8 cellular contexts compared by ENCODE assay signal in the genomic region with DNA sequence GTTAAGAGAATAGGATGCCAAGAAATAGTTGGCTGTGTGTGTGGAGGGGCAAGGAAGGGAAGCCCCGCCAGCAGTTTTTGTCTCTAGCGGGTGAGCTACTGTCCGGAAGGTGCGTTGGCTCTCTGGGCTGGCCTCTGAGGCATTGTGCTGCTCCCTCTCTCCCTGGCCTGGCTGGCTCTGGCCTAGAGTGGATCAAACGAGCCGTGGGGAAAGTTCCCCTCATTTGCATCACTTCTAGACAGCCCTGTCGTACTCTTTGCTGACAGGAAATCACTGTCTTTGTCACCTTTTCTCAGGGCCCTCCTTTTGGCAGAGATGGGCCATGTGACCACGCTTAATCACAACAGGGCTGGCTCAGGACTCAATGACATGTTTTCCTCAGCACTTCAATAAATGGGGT.
DNase-seq lines count a peak whose midpoint lies in the region; ATAC-seq and TF ChIP-seq lines count a peak whose summit lies in the region.

No MANE protein-coding gene starts in this region.

- no peak overlapping the region for H3K4me3 Mint-ChIP-seq in WTC11
- H3K4me3 Mint-ChIP-seq in effector memory CD8-positive, alpha-beta T cell = no peak overlapping the region

- H3K27me3 ChIP-seq in H7 (ENCODE audit: control insufficient read depth, insufficient read depth, low read length) (no peaks in the 10 kb centered on the region), gastroesophageal sphincter (no peaks in the 10 kb centered on the region)

- H3K27me3 Mint-ChIP-seq in WTC11 (ENCODE audit: low read depth) = no peaks in the 10 kb centered on the region
- no peaks in the 10 kb centered on the region for H3K27me3 Mint-ChIP-seq in effector memory CD8-positive, alpha-beta T cell

- no peak for TF ChIP-seq CTCF in WTC11 (IDR thresholded peaks at IDR 0.05)
- TF ChIP-seq CTCF in gastroesophageal sphincter (IDR thresholded peaks at IDR 0.05) = no peak

- intact Hi-C loops in posterior cingulate gyrus (cut with DNase I) = no loop called here

- H3K27ac Mint-ChIP-seq in WTC11 = peak overlapping the region; percentile 74
- H3K27ac Mint-ChIP-seq in effector memory CD8-positive, alpha-beta T cell = no peak overlapping the region

- DNase-seq in ELF-1 (ENCODE audit: low read depth, low spot score) (peak; percentile 87), H7 (peak; percentile 2), WTC11 (ENCODE audit: low spot score) (peak; percentile 69), posterior cingulate gyrus (peak in 9 of 10 donors; percentile 11 to 90 (median 48)), DMS153 treated with DMSO at 0.1 percent for 48 hours (lab: John Stamatoyannopoulos, UW; ENCODE audit: unreplicated experiment) (no peak), RKO (ENCODE audit: low spot score) (no peak)
- DNase-seq in effector memory CD8-positive, alpha-beta T cell = no peak

- H3K27ac ChIP-seq in gastroesophageal sphincter = peak overlapping the region; percentile 84 to 92 (median 86)

- ATAC-seq in WTC11 = peak; percentile 99
- ATAC-seq in gastroesophageal sphincter = peak; percentile 63
- ATAC-seq in effector memory CD8-positive, alpha-beta T cell (replicated peaks) = no peak

- no peaks in the 10 kb centered on the region for H3K9me3 ChIP-seq in gastroesophageal sphincter

- WGBS in gastroesophageal sphincter (ENCODE audit: low coverage in 1 of 2), 2 donors = 5 to 14% methylated on average over 7 to 8 of the region's 8 CpGs

- H3K36me3 ChIP-seq in H7 (replicated peaks; ENCODE audit: control insufficient read depth, insufficient read depth, low read length) (no peaks in the 10 kb centered on the region), gastroesophageal sphincter (no peaks in the 10 kb centered on the region)

- no peak for TF ChIP-seq EP300 in gastroesophageal sphincter (IDR thresholded peaks at IDR 0.05)

- TF ChIP-seq POLR2A in gastroesophageal sphincter (IDR thresholded peaks at IDR 0.05) = no peak

- CTCF ChIA-PET in WTC11 (lab: Charles Lee) = interaction anchor here (2.0 kb wide), 1 partner anchor 1598 kb away, joined by 4 read pairs; no protein-coding TSS in a partner anchor

- peaks cover 18% of the 10 kb centered on the region for H3K4me1 Mint-ChIP-seq in WTC11
- H3K4me1 Mint-ChIP-seq in effector memory CD8-positive, alpha-beta T cell (ENCODE audit: low read depth in 2 of 2) = no peaks in the 10 kb centered on the region

- H3K4me3 ChIP-seq in H7 (ENCODE audit: insufficient read depth, low read depth, low read length) (no peak overlapping the region), gastroesophageal sphincter (no peak overlapping the region)

- peaks cover 8% of the 10 kb centered on the region for H3K9me3 Mint-ChIP-seq in WTC11
- no peaks in the 10 kb centered on the region for H3K9me3 Mint-ChIP-seq in effector memory CD8-positive, alpha-beta T cell

- peaks cover 5 to 85% (median 22%) of the 10 kb centered on the region in 3 donors for H3K4me1 ChIP-seq in gastroesophageal sphincter

- H3K36me3 Mint-ChIP-seq in WTC11 = no peaks in the 10 kb centered on the region; the same call in 1 of the 2 replicates
- no peaks in the 10 kb centered on the region for H3K36me3 Mint-ChIP-seq in effector memory CD8-positive, alpha-beta T cell (ENCODE audit: insufficient read depth)

- POLR2A ChIA-PET in WTC11 (lab: Charles Lee) = interaction anchor here (0.7 kb wide), 1 partner anchor 358 kb away, joined by 4 read pairs; no protein-coding TSS in a partner anchor

TF ChIP-seq in WTC11, 78 proteins besides CTCF, POLR2A, EP300 and RAD21:
- TF ChIP-seq IRF2 (CRISPR knock-in tag; IDR thresholded peaks at IDR 0.05; ENCODE audit: borderline replicate concordance, low read depth) (no peak), ELF4 (CRISPR knock-in tag; IDR thresholded peaks at IDR 0.05; ENCODE audit: low read depth) (no peak), JUN (CRISPR knock-in tag; IDR thresholded peaks at IDR 0.05) (no peak), OVOL2 (CRISPR knock-in tag; IDR thresholded peaks at IDR 0.05; ENCODE audit: borderline replicate concordance) (no peak)
- TF ChIP-seq, protein P1, sequence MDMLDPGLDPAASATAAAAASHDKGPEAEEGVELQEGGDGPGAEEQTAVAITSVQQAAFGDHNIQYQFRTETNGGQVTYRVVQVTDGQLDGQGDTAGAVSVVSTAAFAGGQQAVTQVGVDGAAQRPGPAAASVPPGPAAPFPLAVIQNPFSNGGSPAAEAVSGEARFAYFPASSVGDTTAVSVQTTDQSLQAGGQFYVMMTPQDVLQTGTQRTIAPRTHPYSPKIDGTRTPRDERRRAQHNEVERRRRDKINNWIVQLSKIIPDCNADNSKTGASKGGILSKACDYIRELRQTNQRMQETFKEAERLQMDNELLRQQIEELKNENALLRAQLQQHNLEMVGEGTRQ (CRISPR knock-in tag; IDR thresholded peaks at IDR 0.05) = peak; percentile 78
- TF ChIP-seq, protein P2, sequence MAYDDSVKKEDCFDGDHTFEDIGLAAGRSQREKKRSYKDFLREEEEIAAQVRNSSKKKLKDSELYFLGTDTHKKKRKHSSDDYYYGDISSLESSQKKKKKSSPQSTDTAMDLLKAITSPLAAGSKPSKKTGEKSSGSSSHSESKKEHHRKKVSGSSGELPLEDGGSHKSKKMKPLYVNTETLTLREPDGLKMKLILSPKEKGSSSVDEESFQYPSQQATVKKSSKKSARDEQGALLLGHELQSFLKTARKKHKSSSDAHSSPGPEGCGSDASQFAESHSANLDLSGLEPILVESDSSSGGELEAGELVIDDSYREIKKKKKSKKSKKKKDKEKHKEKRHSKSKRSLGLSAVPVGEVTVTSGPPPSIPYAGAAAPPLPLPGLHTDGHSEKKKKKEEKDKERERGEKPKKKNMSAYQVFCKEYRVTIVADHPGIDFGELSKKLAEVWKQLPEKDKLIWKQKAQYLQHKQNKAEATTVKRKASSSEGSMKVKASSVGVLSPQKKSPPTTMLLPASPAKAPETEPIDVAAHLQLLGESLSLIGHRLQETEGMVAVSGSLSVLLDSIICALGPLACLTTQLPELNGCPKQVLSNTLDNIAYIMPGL (CRISPR knock-in tag; IDR thresholded peaks at IDR 0.05) = no peak
- TF ChIP-seq, protein P3, sequence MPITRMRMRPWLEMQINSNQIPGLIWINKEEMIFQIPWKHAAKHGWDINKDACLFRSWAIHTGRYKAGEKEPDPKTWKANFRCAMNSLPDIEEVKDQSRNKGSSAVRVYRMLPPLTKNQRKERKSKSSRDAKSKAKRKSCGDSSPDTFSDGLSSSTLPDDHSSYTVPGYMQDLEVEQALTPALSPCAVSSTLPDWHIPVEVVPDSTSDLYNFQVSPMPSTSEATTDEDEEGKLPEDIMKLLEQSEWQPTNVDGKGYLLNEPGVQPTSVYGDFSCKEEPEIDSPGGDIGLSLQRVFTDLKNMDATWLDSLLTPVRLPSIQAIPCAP (CRISPR knock-in tag; IDR thresholded peaks at IDR 0.05) = no peak
- TF ChIP-seq, protein P4, sequence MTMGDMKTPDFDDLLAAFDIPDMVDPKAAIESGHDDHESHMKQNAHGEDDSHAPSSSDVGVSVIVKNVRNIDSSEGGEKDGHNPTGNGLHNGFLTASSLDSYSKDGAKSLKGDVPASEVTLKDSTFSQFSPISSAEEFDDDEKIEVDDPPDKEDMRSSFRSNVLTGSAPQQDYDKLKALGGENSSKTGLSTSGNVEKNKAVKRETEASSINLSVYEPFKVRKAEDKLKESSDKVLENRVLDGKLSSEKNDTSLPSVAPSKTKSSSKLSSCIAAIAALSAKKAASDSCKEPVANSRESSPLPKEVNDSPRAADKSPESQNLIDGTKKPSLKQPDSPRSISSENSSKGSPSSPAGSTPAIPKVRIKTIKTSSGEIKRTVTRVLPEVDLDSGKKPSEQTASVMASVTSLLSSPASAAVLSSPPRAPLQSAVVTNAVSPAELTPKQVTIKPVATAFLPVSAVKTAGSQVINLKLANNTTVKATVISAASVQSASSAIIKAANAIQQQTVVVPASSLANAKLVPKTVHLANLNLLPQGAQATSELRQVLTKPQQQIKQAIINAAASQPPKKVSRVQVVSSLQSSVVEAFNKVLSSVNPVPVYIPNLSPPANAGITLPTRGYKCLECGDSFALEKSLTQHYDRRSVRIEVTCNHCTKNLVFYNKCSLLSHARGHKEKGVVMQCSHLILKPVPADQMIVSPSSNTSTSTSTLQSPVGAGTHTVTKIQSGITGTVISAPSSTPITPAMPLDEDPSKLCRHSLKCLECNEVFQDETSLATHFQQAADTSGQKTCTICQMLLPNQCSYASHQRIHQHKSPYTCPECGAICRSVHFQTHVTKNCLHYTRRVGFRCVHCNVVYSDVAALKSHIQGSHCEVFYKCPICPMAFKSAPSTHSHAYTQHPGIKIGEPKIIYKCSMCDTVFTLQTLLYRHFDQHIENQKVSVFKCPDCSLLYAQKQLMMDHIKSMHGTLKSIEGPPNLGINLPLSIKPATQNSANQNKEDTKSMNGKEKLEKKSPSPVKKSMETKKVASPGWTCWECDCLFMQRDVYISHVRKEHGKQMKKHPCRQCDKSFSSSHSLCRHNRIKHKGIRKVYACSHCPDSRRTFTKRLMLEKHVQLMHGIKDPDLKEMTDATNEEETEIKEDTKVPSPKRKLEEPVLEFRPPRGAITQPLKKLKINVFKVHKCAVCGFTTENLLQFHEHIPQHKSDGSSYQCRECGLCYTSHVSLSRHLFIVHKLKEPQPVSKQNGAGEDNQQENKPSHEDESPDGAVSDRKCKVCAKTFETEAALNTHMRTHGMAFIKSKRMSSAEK (CRISPR knock-in tag; IDR thresholded peaks at IDR 0.05; ENCODE audit: borderline replicate concordance) = no peak
- TF ChIP-seq, protein P5, sequence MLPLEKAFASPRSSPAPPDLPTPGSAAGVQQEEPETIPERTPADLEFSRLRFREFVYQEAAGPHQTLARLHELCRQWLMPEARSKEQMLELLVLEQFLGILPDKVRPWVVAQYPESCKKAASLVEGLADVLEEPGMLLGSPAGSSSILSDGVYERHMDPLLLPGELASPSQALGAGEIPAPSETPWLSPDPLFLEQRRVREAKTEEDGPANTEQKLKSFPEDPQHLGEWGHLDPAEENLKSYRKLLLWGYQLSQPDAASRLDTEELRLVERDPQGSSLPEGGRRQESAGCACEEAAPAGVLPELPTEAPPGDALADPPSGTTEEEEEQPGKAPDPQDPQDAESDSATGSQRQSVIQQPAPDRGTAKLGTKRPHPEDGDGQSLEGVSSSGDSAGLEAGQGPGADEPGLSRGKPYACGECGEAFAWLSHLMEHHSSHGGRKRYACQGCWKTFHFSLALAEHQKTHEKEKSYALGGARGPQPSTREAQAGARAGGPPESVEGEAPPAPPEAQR (CRISPR knock-in tag; IDR thresholded peaks at IDR 0.05) = no peak

Comparison
In these comparisons a context has a peak if more than half of its experiments do, and no peak if none do; other contexts are left out.
1. DNase-seq: peak in ELF-1 (single experiment), H7 (single experiment), WTC11 (single experiment) and posterior cingulate gyrus (9 of 10); none in effector memory CD8-positive, alpha-beta T cell (0 of 3), DMS153 treated with DMSO at 0.1 percent for 48 hours (single experiment) and RKO (single experiment).